Comparison of ENCODE assay signal across 24 cellular contexts in the genomic region with DNA sequence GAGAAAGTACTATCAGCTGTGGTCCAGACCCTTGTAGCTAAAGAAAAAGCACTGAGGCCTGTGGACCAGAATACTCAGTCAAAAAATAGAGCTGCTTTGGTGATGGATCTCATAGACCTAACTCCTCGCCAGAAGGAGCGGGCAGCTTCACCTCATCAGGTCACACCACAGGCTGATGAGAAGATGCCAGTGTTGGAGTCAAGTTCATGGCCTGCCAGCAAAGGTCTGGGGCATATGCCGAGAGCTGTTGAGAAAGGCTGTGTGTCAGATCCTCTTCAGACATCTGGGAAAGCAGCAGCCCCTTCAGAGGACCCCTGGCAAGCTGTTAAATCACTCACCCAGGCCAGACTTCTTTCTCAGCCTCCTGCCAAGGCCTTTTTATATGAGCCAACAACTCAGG. TPM values are rescaled to one million over a fixed set of nuclear protein-coding genes. Genes with fewer than 3 reads are reported as not detected.
A peak's percentile ranks its signal among the peaks of the same experiment; 100 is the strongest.
DNase-seq lines count a peak whose midpoint lies in the region; ATAC-seq and TF ChIP-seq lines count a peak whose summit lies in the region.
"Had no signal": no experiment of that assay in that cellular context is flagged by ENCODE, and none has a peak within 500 bp of the region (broad histone marks: within the 10 kb centered on the region; RNA-seq: fewer than 3 reads in every experiment).

No MANE protein-coding gene starts in this region.

- peaks cover 52% of the 10 kb centered on the region for H3K36me3 ChIP-seq in CD4-positive, alpha-beta memory T cell (ENCODE audit: insufficient read depth, low read length)
- H3K36me3 ChIP-seq in H7 (replicated peaks; ENCODE audit: control insufficient read depth, insufficient read depth, low read length), result peaks cover 50% of the 10 kb centered on the region
- H3K36me3 ChIP-seq: SJCRH30 had no signal

- no peak for TF ChIP-seq CTCF in osteocyte (IDR thresholded peaks at IDR 0.05)

- no peaks in the 10 kb centered on the region for H3K27me3 Mint-ChIP-seq in activated naive CD4-positive, alpha-beta T cell treated with anti-CD3 and anti-CD28 coated beads, Interleukin-2, amount 10 ng/mL, durations not matched to agents 7 days and 5 days
- no peaks in the 10 kb centered on the region for H3K27me3 Mint-ChIP-seq in CD4-positive, alpha-beta memory T cell
- H3K27me3 Mint-ChIP-seq in activated T-helper 17 cell treated with anti-CD3 and anti-CD28 coated beads, Interleukin-2, amount 50 U/mL, for 72 hours, result no peaks in the 10 kb centered on the region
- H3K27me3 Mint-ChIP-seq in osteocyte (ENCODE audit: unreplicated experiment), result no peaks in the 10 kb centered on the region

- no peak overlapping the region for H3K27ac ChIP-seq in CD4-positive, alpha-beta memory T cell (ENCODE audit: low read depth, low read length)
- H3K27ac ChIP-seq: ascending aorta, C4-2B, SJCRH30, testis, vagina had no signal

- ATAC-seq in activated T-helper 17 cell treated with anti-CD3 and anti-CD28 coated beads, Interleukin-2, amount 50 U/mL, for 72 hours (replicated peaks), result no peak

- peaks cover 18% of the 10 kb centered on the region for H3K4me1 ChIP-seq in CD4-positive, alpha-beta memory T cell (ENCODE audit: insufficient read depth, low read length)
- H3K4me1 ChIP-seq: ascending aorta, testis had no signal

- no peak overlapping the region for H3K4me3 ChIP-seq in CD4-positive, alpha-beta memory T cell (ENCODE audit: low read length in 2 of 2)
- no peak overlapping the region for H3K4me3 ChIP-seq in H7 (ENCODE audit: insufficient read depth, low read depth, low read length)
- H3K4me3 ChIP-seq: ascending aorta, SJCRH30, testis, vagina had no signal

- intact Hi-C loops in CD4-positive, alpha-beta memory T cell (cut with micrococcal nuclease), result no loop called here

- POLR2A ChIA-PET in CD4-positive, alpha-beta memory T cell (lab: Charles Lee; ENCODE audit: partially characterized antibody), result interaction anchor here (0.6 to 2.0 kb wide), 2 partner anchors 9 to 112 kb away, joined by 3 to 6 read pairs; a partner anchor contains a TSS

- CTCF ChIA-PET in activated naive CD4-positive, alpha-beta T cell treated with anti-CD3 and anti-CD28 coated beads, Interleukin-2, amount 10 ng/mL, durations not matched to agents 7 days and 5 days (lab: Charles Lee), result no interaction called here
- CTCF ChIA-PET in CD4-positive, alpha-beta memory T cell (lab: Charles Lee; ENCODE audit: partially characterized antibody), result interaction anchor here (1.1 to 7.9 kb wide), 2 partner anchors 9 to 15 kb away, joined by 5 to 42 read pairs; a partner anchor contains a TSS

- DNase-seq in activated naive CD4-positive, alpha-beta T cell treated with anti-CD3 and anti-CD28 coated beads, Interleukin-2, amount 10 ng/mL, durations not matched to agents 7 days and 5 days, result no peak
- DNase-seq in activated naive CD4-positive, alpha-beta T cell (lab: John Stamatoyannopoulos, UW), result no peak
- no peak for DNase-seq in CD4-positive, alpha-beta memory T cell
- DNase-seq in osteocyte (ENCODE audit: extremely low spot score, unreplicated experiment) (peak; percentile 17), kidney glomerular epithelial cell (lab: John Stamatoyannopoulos, UW) (no peak), H7 (no peak), NOMO-1 (lab: John Stamatoyannopoulos, UW; ENCODE audit: unreplicated experiment in 2 of 2) (no peak)
- DNase-seq: activated naive CD4-positive, alpha-beta T cell treated with anti-CD3 and anti-CD28 coated beads for 36 hours; activated T-cell treated with anti-CD3 and anti-CD28 coated beads, Interleukin-2, amount 50 U/mL, for 48 hours; caudate nucleus; Karpas-422; NCI-H146; NCI-H2171; NCI-H524 treated with DMSO at 0.1 percent for 48 hours; occipital lobe; SJCRH30; stimulated activated CD4-positive, alpha-beta T cell treated with anti-CD3 and anti-CD28 coated beads, Interleukin-4, amount 100 ng/mL, for 1 hour; stimulated activated naive CD4-positive, alpha-beta T cell treated with Interleukin-2 at 50 U/mL for 16 hours; T-helper 1 cell; testis had no signal

- H3K9me3 ChIP-seq in CD4-positive, alpha-beta memory T cell (ENCODE audit: control insufficient read depth in 1 of 2, low read length in 2 of 2), result no peaks in the 10 kb centered on the region
- H3K9me3 ChIP-seq: ascending aorta, SJCRH30, testis, vagina had no signal

- peaks cover 45% of the 10 kb centered on the region for H3K4me1 Mint-ChIP-seq in activated naive CD4-positive, alpha-beta T cell treated with anti-CD3 and anti-CD28 coated beads, Interleukin-2, amount 10 ng/mL, durations not matched to agents 7 days and 5 days
- peaks cover 21 to 38% (median 30%) of the 10 kb centered on the region in 4 donors for H3K4me1 Mint-ChIP-seq in CD4-positive, alpha-beta memory T cell
- peaks cover 19% of the 10 kb centered on the region for H3K4me1 Mint-ChIP-seq in activated T-helper 17 cell treated with anti-CD3 and anti-CD28 coated beads, Interleukin-2, amount 50 U/mL, for 72 hours
- peaks cover 3% of the 10 kb centered on the region for H3K4me1 Mint-ChIP-seq in osteocyte (ENCODE audit: unreplicated experiment)

- H3K36me3 Mint-ChIP-seq in activated naive CD4-positive, alpha-beta T cell treated with anti-CD3 and anti-CD28 coated beads, Interleukin-2, amount 10 ng/mL, durations not matched to agents 7 days and 5 days, result peaks cover 68% of the 10 kb centered on the region
- H3K36me3 Mint-ChIP-seq in CD4-positive, alpha-beta memory T cell, result peaks cover 43 to 64% of the 10 kb centered on the region in 2 donors
- peaks cover 74% of the 10 kb centered on the region for H3K36me3 Mint-ChIP-seq in activated T-helper 17 cell treated with anti-CD3 and anti-CD28 coated beads, Interleukin-2, amount 50 U/mL, for 72 hours (ENCODE audit: low read depth)
- peaks cover 37% of the 10 kb centered on the region for H3K36me3 Mint-ChIP-seq in osteocyte (ENCODE audit: unreplicated experiment)

- H3K9me3 Mint-ChIP-seq in activated naive CD4-positive, alpha-beta T cell treated with anti-CD3 and anti-CD28 coated beads, Interleukin-2, amount 10 ng/mL, durations not matched to agents 7 days and 5 days, result no peaks in the 10 kb centered on the region
- H3K9me3 Mint-ChIP-seq in CD4-positive, alpha-beta memory T cell, result peaks cover 0 to 3% (median 0%) of the 10 kb centered on the region in 8 donors
- H3K9me3 Mint-ChIP-seq in activated T-helper 17 cell treated with anti-CD3 and anti-CD28 coated beads, Interleukin-2, amount 50 U/mL, for 72 hours, result no peaks in the 10 kb centered on the region
- H3K9me3 Mint-ChIP-seq in osteocyte (ENCODE audit: unreplicated experiment), result no peaks in the 10 kb centered on the region
- H3K9me3 Mint-ChIP-seq: activated naive CD4-positive, alpha-beta T cell treated with anti-CD3 and anti-CD28 coated beads for 36 hours had no signal

- H3K27me3 ChIP-seq in CD4-positive, alpha-beta memory T cell (ENCODE audit: insufficient read depth, low read length), result no peaks in the 10 kb centered on the region
- H3K27me3 ChIP-seq in H7 (ENCODE audit: control insufficient read depth, insufficient read depth, low read length), result no peaks in the 10 kb centered on the region
- H3K27me3 ChIP-seq: ascending aorta, SJCRH30, testis, vagina had no signal

- peak overlapping the region; percentile 52 for H3K27ac Mint-ChIP-seq in activated naive CD4-positive, alpha-beta T cell treated with anti-CD3 and anti-CD28 coated beads, Interleukin-2, amount 10 ng/mL, durations not matched to agents 7 days and 5 days
- peak overlapping the region in 4 of 7 donors; percentile 22 to 46 (median 36) for H3K27ac Mint-ChIP-seq in CD4-positive, alpha-beta memory T cell
- H3K27ac Mint-ChIP-seq in activated T-helper 17 cell treated with anti-CD3 and anti-CD28 coated beads, Interleukin-2, amount 50 U/mL, for 72 hours, result peak overlapping the region; percentile 88
- no peak overlapping the region for H3K27ac Mint-ChIP-seq in osteocyte (ENCODE audit: unreplicated experiment)
- H3K27ac Mint-ChIP-seq: activated naive CD4-positive, alpha-beta T cell treated with anti-CD3 and anti-CD28 coated beads for 36 hours had no signal

- H3K4me3 Mint-ChIP-seq in activated naive CD4-positive, alpha-beta T cell treated with anti-CD3 and anti-CD28 coated beads, Interleukin-2, amount 10 ng/mL, durations not matched to agents 7 days and 5 days, result no peak overlapping the region
- H3K4me3 Mint-ChIP-seq in CD4-positive, alpha-beta memory T cell, result no peak overlapping the region
- no peak overlapping the region for H3K4me3 Mint-ChIP-seq in activated T-helper 17 cell treated with anti-CD3 and anti-CD28 coated beads, Interleukin-2, amount 50 U/mL, for 72 hours
- H3K4me3 Mint-ChIP-seq in osteocyte (ENCODE audit: unreplicated experiment), result no peak overlapping the region
- H3K4me3 Mint-ChIP-seq: activated naive CD4-positive, alpha-beta T cell treated with anti-CD3 and anti-CD28 coated beads for 36 hours had no signal

RNA-seq across cellular contexts. Expression of a gene that starts 8.9 kb away (rescaled TPM):
- 10 to 100 TPM; 19.8 to 20.5 TPM for total RNA-seq in CD4-positive, alpha-beta memory T cell
- polyA plus RNA-seq in CD4-positive, alpha-beta memory T cell, result 10 to 100 TPM; 13.3 to 16.0 TPM
- 10 to 100 TPM; 21.5 to 28.7 TPM for total RNA-seq in activated T-helper 17 cell treated with anti-CD3 and anti-CD28 coated beads, Interleukin-2, amount 50 U/mL, for 72 hours
- 47.8 and 49.5 TPM in 2 replicates for total RNA-seq in osteocyte
- total RNA-seq in H7 (2014; rRNA removed; shearing (Covaris generic)), result 25.4 and 35.7 TPM in 2 replicates

RNA-seq across cellular contexts. Expression of a gene that starts 9.0 kb away (rescaled TPM):
- total RNA-seq in CD4-positive, alpha-beta memory T cell, result 10 to 100 TPM; 70.9 to 72.1 TPM
- polyA plus RNA-seq in CD4-positive, alpha-beta memory T cell, result 100 to 1,000 TPM; 209 to 229 TPM
- 100 to 1,000 TPM; 142 to 314 TPM for total RNA-seq in activated T-helper 17 cell treated with anti-CD3 and anti-CD28 coated beads, Interleukin-2, amount 50 U/mL, for 72 hours
- total RNA-seq in osteocyte, result 98.8 and 102 TPM in 2 replicates
- total RNA-seq in H7 (2014; rRNA removed; shearing (Covaris generic)), result 360 and 469 TPM in 2 replicates

RNA-seq across cellular contexts. Expression of a gene that starts 17.1 kb away (rescaled TPM):
- total RNA-seq in CD4-positive, alpha-beta memory T cell, result 10 to 100 TPM; 17.3 TPM
- polyA plus RNA-seq in CD4-positive, alpha-beta memory T cell, result 1 to 10 TPM in 1 of 2 donors, under 1 TPM in 1; 0.28 to 1.2 TPM
- 10 to 100 TPM; 21.9 to 26.0 TPM for total RNA-seq in activated T-helper 17 cell treated with anti-CD3 and anti-CD28 coated beads, Interleukin-2, amount 50 U/mL, for 72 hours
- 10.7 and 11.1 TPM in 2 replicates for total RNA-seq in osteocyte
- 26.4 and 27.2 TPM in 2 replicates for total RNA-seq in H7 (2014; rRNA removed; shearing (Covaris generic))

RNA-seq across cellular contexts. Expression of a gene that starts 56.8 kb away (rescaled TPM):
- total RNA-seq in CD4-positive, alpha-beta memory T cell, result 100 to 1,000 TPM; 114 to 123 TPM
- 100 to 1,000 TPM; 223 to 322 TPM for polyA plus RNA-seq in CD4-positive, alpha-beta memory T cell
- 100 to 1,000 TPM in 1 of 2 donors, 10 to 100 TPM in 1; 94.3 to 122 TPM for total RNA-seq in activated T-helper 17 cell treated with anti-CD3 and anti-CD28 coated beads, Interleukin-2, amount 50 U/mL, for 72 hours
- 102 and 109 TPM in 2 replicates for total RNA-seq in osteocyte
- 221 and 225 TPM in 2 replicates for total RNA-seq in H7 (2014; rRNA removed; shearing (Covaris generic))
